25 cellular contexts compared by ENCODE assay signal in genomic region chrX:46543441-46543840, GRCh38.
DNase-seq lines count a peak whose midpoint lies in the region; ATAC-seq and TF ChIP-seq lines count a peak whose summit lies in the region.
"Had no signal": no experiment of that assay in that cellular context is flagged by ENCODE, and none has a peak within 500 bp of the region (broad histone marks: within the 10 kb centered on the region; RNA-seq: fewer than 3 reads in every experiment).

No MANE protein-coding gene starts in this region.

- H3K9ac ChIP-seq in OCI-LY1 (ENCODE audit: low read length): no peak overlapping the region

- DNase-seq in CD1c-positive myeloid dendritic cell (ENCODE audit: extremely low spot score): peak; percentile 4
- peak; percentile 12 for DNase-seq in GDM1 (lab: John Stamatoyannopoulos, UW)
- peak; percentile 16 for DNase-seq in iPS-NIHi7 (ENCODE audit: extremely low spot score)
- DNase-seq in kidney glomerular epithelial cell (lab: John Stamatoyannopoulos, UW): no peak
- DNase-seq: activated naive CD4-positive, alpha-beta T cell treated with anti-CD3 and anti-CD28 coated beads for 36 hours; anterior cingulate cortex; caudate nucleus; EL; endodermal cell; foreskin fibroblast; H9; heart right ventricle; left cardiac atrium; MM.1S; NCI-H146; NCI-H446 treated with DMSO at 0.1 percent for 48 hours; right lobe of liver; stimulated activated CD4-positive, alpha-beta T cell treated with anti-CD3 and anti-CD28 coated beads, Interleukin-4, amount 100 ng/mL, for 1 hour; T-helper 2 cell; trophoblast cell had no signal

- peaks cover 19% of the 10 kb centered on the region for H3K36me3 ChIP-seq in OCI-LY1 (ENCODE audit: insufficient read depth, low read length)
- H3K36me3 ChIP-seq: right lobe of liver had no signal

- H4K20me1 ChIP-seq in OCI-LY1 (ENCODE audit: insufficient read depth, low read length): no peaks in the 10 kb centered on the region

- peak overlapping the region; percentile 94; the same call in 1 of the 2 replicates for H3K4me2 ChIP-seq in OCI-LY1 (ENCODE audit: low read length)

- no peak for TF ChIP-seq CTCF in OCI-LY1 (IDR thresholded peaks at IDR 0.05; ENCODE audit: low read length)

- no peaks in the 10 kb centered on the region for H3K9me2 ChIP-seq in OCI-LY1 (ENCODE audit: low read depth, low read length)

- ATAC-seq in HG03439 (IDR thresholded peaks at IDR 0.05; ENCODE audit: unreplicated experiment) (no peak), GM19395 (IDR thresholded peaks at IDR 0.05; ENCODE audit: unreplicated experiment) (no peak)
- ATAC-seq: esophagus mucosa, heart right ventricle, left cardiac atrium, right lobe of liver had no signal

- peaks cover 27% of the 10 kb centered on the region for H3K4me1 ChIP-seq in OCI-LY1 (ENCODE audit: insufficient read depth, low read length, severe bottlenecking)

- H3K79me2 ChIP-seq in OCI-LY1 (ENCODE audit: insufficient read depth, low read length): peaks cover 17% of the 10 kb centered on the region

- no peaks in the 10 kb centered on the region for H3K9me3 ChIP-seq in OCI-LY1 (ENCODE audit: low read length)
- H3K9me3 ChIP-seq: heart right ventricle, right lobe of liver had no signal

- no peak overlapping the region for H3K4me3 ChIP-seq in OCI-LY1 (ENCODE audit: low read depth, low read length, poor library complexity, severe bottlenecking)
- H3K4me3 ChIP-seq: heart right ventricle, right lobe of liver had no signal

- H2AFZ ChIP-seq in OCI-LY1 (ENCODE audit: low read length): no peak overlapping the region

- no peaks in the 10 kb centered on the region for H3F3A ChIP-seq in OCI-LY1 (ENCODE audit: insufficient read depth, low read length)

- no peaks in the 10 kb centered on the region for H3K27me3 ChIP-seq in OCI-LY1 (ENCODE audit: insufficient read depth, low read length)
- H3K27me3 ChIP-seq: heart right ventricle had no signal

- H3K27ac ChIP-seq in OCI-LY1 (ENCODE audit: low read depth, low read length, poor library complexity, severe bottlenecking): no peak overlapping the region
- H3K27ac ChIP-seq: C4-2B, heart right ventricle, right lobe of liver had no signal
